In genomic region chr5:40797273-40798011, GRCh38 we compare ENCODE assay signal across 8 cellular contexts. TPM values are rescaled to one million over a fixed set of nuclear protein-coding genes. Genes with fewer than 3 reads are reported as not detected.
DNase-seq lines count a peak whose midpoint lies in the region; ATAC-seq and TF ChIP-seq lines count a peak whose summit lies in the region.

No MANE protein-coding gene starts in this region.

- H3K27ac Mint-ChIP-seq in Caco-2 (ENCODE audit: unreplicated experiment), result peak overlapping the region; percentile 86
- H3K27ac Mint-ChIP-seq in activated T-cell treated with anti-CD3 and anti-CD28 coated beads, Interleukin-2, amount 50 U/mL, for 72 hours, result peak overlapping the region; percentile 87
- H3K27ac Mint-ChIP-seq in natural killer cell, result peak overlapping the region; percentile 89 to 95
- peak overlapping the region; percentile 93 for H3K27ac Mint-ChIP-seq in stimulated activated naive B cell treated with anti-CD40 and anti-IgM and Interleukin-4, amounts not matched to agents 10 μg/mL and 1 μg/mL and 100 μg/mL, for 72 hours

- H3K36me3 ChIP-seq in Caco-2 (ENCODE audit: control insufficient read depth, insufficient read depth, low read length) (no peaks in the 10 kb centered on the region), Panc1 (ENCODE audit: control insufficient read depth, insufficient read depth, low read length) (peaks cover 3% of the 10 kb centered on the region; the same call in 1 of the 2 replicates)

- H3K9me3 ChIP-seq in Caco-2 (no peaks in the 10 kb centered on the region), Panc1 (ENCODE audit: control insufficient read depth, insufficient read depth, low read depth, low read length) (no peaks in the 10 kb centered on the region)

- BruUV-seq in Caco-2 (replicated peaks; lab: Mats Ljungman, UMichigan) (TSS peak; percentile 37), Panc1 (replicated peaks; lab: Mats Ljungman, UMichigan) (no TSS peak)

- in situ Hi-C loops in Panc1 (cut with HindIII; ENCODE audit: low pct_unique_long_range_greater_than_20kb, low sequenced_read_pairs), result no loop called here

- intact Hi-C loops in Caco-2 (cut with micrococcal nuclease; ENCODE audit: unreplicated experiment) (loop anchor here (1.0 kb wide), 4 partner anchors 13 to 82 kb away; partner anchors contain the start of gene TTC33), Panc1 (cut with micrococcal nuclease; ENCODE audit: unreplicated experiment) (no loop called here), natural killer cell (cut with micrococcal nuclease) (loop anchor here (1.0 kb wide), 2 partner anchors 37 to 42 kb away; partner anchors contain the start of gene TTC33)

- H3K4me3 ChIP-seq in Caco-2 (ENCODE audit: low read depth, low read length), result peak overlapping the region; percentile 67
- H3K4me3 ChIP-seq in Panc1 (ENCODE audit: low read depth in 2 of 2, low read length in 2 of 2), result peak overlapping the region; percentile 94 to 96

- H3K4me1 ChIP-seq in Caco-2 (peaks cover 23% of the 10 kb centered on the region), Panc1 (ENCODE audit: control insufficient read depth, insufficient read depth, low read length) (peaks cover 17% of the 10 kb centered on the region)

- CTCF ChIA-PET in Caco-2 (lab: Charles Lee), result interaction anchor here (0.6 to 1.1 kb wide), 3 partner anchors 9 to 22 kb away, joined by 3 to 4 read pairs (median 3); no protein-coding TSS in a partner anchor
- CTCF ChIA-PET in Panc1 (lab: Charles Lee), result no interaction called here

- H3K4me3 Mint-ChIP-seq in Caco-2 (ENCODE audit: unreplicated experiment), result peak overlapping the region; percentile 89
- peak overlapping the region; percentile 85 to 91 for H3K4me3 Mint-ChIP-seq in activated T-cell treated with anti-CD3 and anti-CD28 coated beads, Interleukin-2, amount 50 U/mL, for 72 hours
- peak overlapping the region; percentile 92 for H3K4me3 Mint-ChIP-seq in natural killer cell
- H3K4me3 Mint-ChIP-seq in stimulated activated naive B cell treated with anti-CD40 and anti-IgM and Interleukin-4, amounts not matched to agents 10 μg/mL and 1 μg/mL and 100 μg/mL, for 72 hours, result peak overlapping the region; percentile 92 to 95

- DNase-seq in Caco-2, result peak in 1 of 2 experiments; percentile 65
- DNase-seq in HuH-7 (ENCODE audit: low spot score), result peak; percentile 81
- DNase-seq in Panc1 (ENCODE audit: low read depth, low spot score), result peak; percentile 32
- DNase-seq in activated T-cell treated with anti-CD3 and anti-CD28 coated beads, Interleukin-2, amount 50 U/mL, for 72 hours, result peak; percentile 78 to 81
- peak; percentile 58 for DNase-seq in fibroblast of gingiva (ENCODE audit: low read depth)
- DNase-seq in natural killer cell, result peak; percentile 68
- peak; percentile 64 for DNase-seq in stimulated activated naive B cell treated with anti-CD40 and anti-IgM and Interleukin-4, amounts not matched to agents 10 μg/mL and 1 μg/mL and 100 μg/mL, for 72 hours

- H3K27me3 Mint-ChIP-seq in Caco-2 (ENCODE audit: insufficient read depth, unreplicated experiment) (no peaks in the 10 kb centered on the region), natural killer cell (ENCODE audit: low read depth in 2 of 2) (peaks cover 0 to 7% of the 10 kb centered on the region in 2 donors)
- peaks cover 11% of the 10 kb centered on the region for H3K27me3 Mint-ChIP-seq in activated T-cell treated with anti-CD3 and anti-CD28 coated beads, Interleukin-2, amount 50 U/mL, for 72 hours (ENCODE audit: low read depth)
- H3K27me3 Mint-ChIP-seq in stimulated activated naive B cell treated with anti-CD40 and anti-IgM and Interleukin-4, amounts not matched to agents 10 μg/mL and 1 μg/mL and 100 μg/mL, for 72 hours, result no peaks in the 10 kb centered on the region

- H3K36me3 Mint-ChIP-seq in Caco-2 (ENCODE audit: insufficient read depth, unreplicated experiment) (peaks cover 19% of the 10 kb centered on the region), natural killer cell (no peaks in the 10 kb centered on the region)
- peaks cover 3 to 13% of the 10 kb centered on the region in 2 donors for H3K36me3 Mint-ChIP-seq in activated T-cell treated with anti-CD3 and anti-CD28 coated beads, Interleukin-2, amount 50 U/mL, for 72 hours (ENCODE audit: insufficient read depth in 2 of 2)
- peaks cover 9 to 20% of the 10 kb centered on the region in 2 donors for H3K36me3 Mint-ChIP-seq in stimulated activated naive B cell treated with anti-CD40 and anti-IgM and Interleukin-4, amounts not matched to agents 10 μg/mL and 1 μg/mL and 100 μg/mL, for 72 hours

- no peaks in the 10 kb centered on the region for H3K9me3 Mint-ChIP-seq in Caco-2 (ENCODE audit: unreplicated experiment)
- no peaks in the 10 kb centered on the region for H3K9me3 Mint-ChIP-seq in activated T-cell treated with anti-CD3 and anti-CD28 coated beads, Interleukin-2, amount 50 U/mL, for 72 hours
- no peaks in the 10 kb centered on the region for H3K9me3 Mint-ChIP-seq in natural killer cell
- no peaks in the 10 kb centered on the region for H3K9me3 Mint-ChIP-seq in stimulated activated naive B cell treated with anti-CD40 and anti-IgM and Interleukin-4, amounts not matched to agents 10 μg/mL and 1 μg/mL and 100 μg/mL, for 72 hours

- TF ChIP-seq CTCF in Caco-2 (IDR thresholded peaks at IDR 0.05; ENCODE audit: insufficient read depth in 1 of 2, low read depth in 1 of 2, low read length in 1 of 2, severe bottlenecking in 1 of 2, unreplicated experiment in 1 of 2), result no peak
- TF ChIP-seq CTCF in Panc1 (IDR thresholded peaks at IDR 0.05), result no peak
- no peak for TF ChIP-seq CTCF in natural killer cell (IDR thresholded peaks at IDR 0.05)

- peaks cover 25% of the 10 kb centered on the region for H3K4me1 Mint-ChIP-seq in Caco-2 (ENCODE audit: low read depth, unreplicated experiment)
- peaks cover 54% of the 10 kb centered on the region for H3K4me1 Mint-ChIP-seq in activated T-cell treated with anti-CD3 and anti-CD28 coated beads, Interleukin-2, amount 50 U/mL, for 72 hours (ENCODE audit: low read depth)
- peaks cover 43 to 46% of the 10 kb centered on the region in 2 donors for H3K4me1 Mint-ChIP-seq in natural killer cell
- H3K4me1 Mint-ChIP-seq in stimulated activated naive B cell treated with anti-CD40 and anti-IgM and Interleukin-4, amounts not matched to agents 10 μg/mL and 1 μg/mL and 100 μg/mL, for 72 hours, result peaks cover 15 to 40% of the 10 kb centered on the region in 2 donors

- POLR2A ChIA-PET in Caco-2 (lab: Charles Lee), result interaction anchor here (0.6 to 1.6 kb wide), 3 partner anchors 13 to 850 kb away, joined by 3 to 6 read pairs (median 5); no protein-coding TSS in a partner anchor
- POLR2A ChIA-PET in Panc1 (lab: Charles Lee), result interaction anchor here (0.7 kb wide), 1 partner anchor 51 kb away, joined by 13 read pairs; no protein-coding TSS in a partner anchor

- H3K27me3 ChIP-seq in Caco-2 (replicated peaks; ENCODE audit: control insufficient read depth, insufficient read depth, low read length) (no peaks in the 10 kb centered on the region), Panc1 (ENCODE audit: control insufficient read depth, insufficient read depth, low read length) (no peaks in the 10 kb centered on the region)

- peak overlapping the region; percentile 94 for H3K27ac ChIP-seq in Panc1 (ENCODE audit: low read length)

- ATAC-seq in GM21529 (IDR thresholded peaks at IDR 0.05; ENCODE audit: unreplicated experiment), result peak; percentile 45
- peak; percentile 85 for ATAC-seq in Panc1
- peak; percentile 51 to 62 for ATAC-seq in activated T-cell treated with anti-CD3 and anti-CD28 coated beads, Interleukin-2, amount 50 U/mL, for 72 hours (replicated peaks in 1 of 2)
- peak; percentile 24 to 41 (median 33) for ATAC-seq in natural killer cell
- ATAC-seq in stimulated activated naive B cell treated with anti-CD40 and anti-IgM and Interleukin-4, amounts not matched to agents 10 μg/mL and 1 μg/mL and 100 μg/mL, for 72 hours (replicated peaks), result peak; percentile 56 to 60

RNA-seq across cellular contexts. Expression of gene PRKAA1, which starts 0.7 kb away (rescaled TPM):
- total RNA-seq in Caco-2 (2022), result 64.6 and 69.2 TPM in 2 replicates
- 75.8 TPM for total RNA-seq in Panc1 (2021; ENCODE audit: unreplicated experiment)
- 36.6 TPM for polyA plus RNA-seq in Panc1 (2012; ENCODE audit: insufficient read length)
- 10 to 100 TPM; 62.7 to 69.1 TPM for total RNA-seq in activated T-cell treated with anti-CD3 and anti-CD28 coated beads, Interleukin-2, amount 50 U/mL, for 72 hours
- total RNA-seq in natural killer cell, result 100 to 1,000 TPM; 120 to 165 (median 122) TPM

RNA-seq across cellular contexts. Expression of gene RPL37, which starts 37.6 kb away (rescaled TPM):
- total RNA-seq in Caco-2 (2022), result 1,699 and 1,723 TPM in 2 replicates
- total RNA-seq in Panc1 (2021; ENCODE audit: unreplicated experiment), result 916 TPM
- 2,029 TPM for polyA plus RNA-seq in Panc1 (2012; ENCODE audit: insufficient read length)
- 1,000 to 10,000 TPM; 2,016 to 2,043 TPM for total RNA-seq in activated T-cell treated with anti-CD3 and anti-CD28 coated beads, Interleukin-2, amount 50 U/mL, for 72 hours
- total RNA-seq in natural killer cell, result 1,000 to 10,000 TPM in 2 of 3 donors, 100 to 1,000 TPM in 1; 961 to 1,288 (median 1,179) TPM

RNA-seq across cellular contexts. Expression of gene TTC33, which starts 41.7 kb away (rescaled TPM):
- total RNA-seq in Caco-2 (2022) (8.6 and 10.4 TPM in 2 replicates), Panc1 (2021; ENCODE audit: unreplicated experiment) (12.6 TPM), natural killer cell (10 to 100 TPM in 2 of 3 donors, 1 to 10 TPM in 1; 7.3 to 11.4 (median 10.0) TPM)
- 7.1 TPM for polyA plus RNA-seq in Panc1 (2012; ENCODE audit: insufficient read length)
- total RNA-seq in activated T-cell treated with anti-CD3 and anti-CD28 coated beads, Interleukin-2, amount 50 U/mL, for 72 hours, result 10 to 100 TPM; 29.4 to 33.5 TPM

RNA-seq across cellular contexts. Expression of gene CARD6, which starts 43.7 kb away (rescaled TPM):
- total RNA-seq in Caco-2 (2022) (0.14 and 0.26 TPM in 2 replicates), Panc1 (2021; ENCODE audit: unreplicated experiment) (0.49 TPM), natural killer cell (1 to 10 TPM; 3.4 to 5.2 (median 3.9) TPM)
- polyA plus RNA-seq in Panc1 (2012; ENCODE audit: insufficient read length), result 0.05 TPM
- total RNA-seq in activated T-cell treated with anti-CD3 and anti-CD28 coated beads, Interleukin-2, amount 50 U/mL, for 72 hours, result 1 to 10 TPM in 1 of 2 donors, under 1 TPM in 1; 0.76 to 1.2 TPM

Comparison
In these comparisons a context has a peak if more than half of its experiments do, and no peak if none do; other contexts are left out.
1. ATAC-seq: peak in every context shown above with its lines; median percentile 85 in Panc1; 58 in stimulated activated naive B cell treated with anti-CD40 and anti-IgM and Interleukin-4, amounts not matched to agents 10 μg/mL and 1 μg/mL and 100 μg/mL, for 72 hours; 56 in activated T-cell treated with anti-CD3 and anti-CD28 coated beads, Interleukin-2, amount 50 U/mL, for 72 hours; 45 in GM21529; 33 in natural killer cell.